19 cellular contexts compared by ENCODE assay signal in genomic region chr21:43277481-43278351, GRCh38.
DNase-seq lines count a peak whose midpoint lies in the region; ATAC-seq and TF ChIP-seq lines count a peak whose summit lies in the region.
"Had no signal": no experiment of that assay in that cellular context is flagged by ENCODE, and none has a peak within 500 bp of the region (broad histone marks: within the 10 kb centered on the region; RNA-seq: fewer than 3 reads in every experiment).

No MANE protein-coding gene starts in this region.

- no peak overlapping the region for H3K4me3 Mint-ChIP-seq in immature natural killer cell
- H3K4me3 Mint-ChIP-seq: CD4-positive, alpha-beta memory T cell; stimulated activated memory B cell treated with anti-CD40 and anti-IgM and Interleukin-4, amounts not matched to agents 10 μg/mL and 1 μg/mL and 100 μg/mL, for 72 hours had no signal

- H3K4me1 ChIP-seq in cardiac muscle cell (ENCODE audit: low read depth) (peaks cover 6% of the 10 kb centered on the region), mesendoderm (ENCODE audit: control insufficient read depth, low read depth, low read length) (no peaks in the 10 kb centered on the region), upper lobe of left lung (peaks cover 3 to 21% (median 11%) of the 10 kb centered on the region in 4 donors)
- H3K4me1 ChIP-seq: adrenal gland had no signal

- peak in 1 of 4 donors; percentile 41 for TF ChIP-seq EP300 in upper lobe of left lung (IDR thresholded peaks at IDR 0.05)

- H3K56ac ChIP-seq in mesendoderm (ENCODE audit: low read length), result no peak overlapping the region

- H3K27me3 Mint-ChIP-seq in immature natural killer cell (ENCODE audit: low read depth in 3 of 3), result peaks cover 2 to 4% (median 3%) of the 10 kb centered on the region in 3 donors

- H2AK5ac ChIP-seq in mesendoderm (ENCODE audit: low read length), result no peak overlapping the region

- H3K79me2 ChIP-seq in mesendoderm (ENCODE audit: control insufficient read depth, insufficient read depth, low read length), result no peaks in the 10 kb centered on the region

- H3K9ac ChIP-seq in SK-N-MC (ENCODE audit: insufficient read length) (no peak overlapping the region), mesendoderm (ENCODE audit: low read length) (no peak overlapping the region)

- no peak overlapping the region for H2BK15ac ChIP-seq in mesendoderm (replicated peaks; ENCODE audit: low read depth)

- no peak overlapping the region for H2BK5ac ChIP-seq in mesendoderm (ENCODE audit: low read length)

- TF ChIP-seq CTCF in cardiac muscle cell (IDR thresholded peaks at IDR 0.05; ENCODE audit: low read depth, low read length), result no peak
- TF ChIP-seq CTCF in upper lobe of left lung (IDR thresholded peaks at IDR 0.05), result peak in 1 of 6 experiments; percentile 11

- peak; percentile 68 to 86 for ATAC-seq in upper lobe of left lung (ENCODE audit: low FRiP score in 2 of 2)
- ATAC-seq: right lobe of liver; stimulated activated memory B cell treated with anti-CD40 and anti-IgM and Interleukin-4, amounts not matched to agents 10 μg/mL and 1 μg/mL and 100 μg/mL, for 72 hours had no signal

- no peaks in the 10 kb centered on the region for H3K36me3 Mint-ChIP-seq in immature natural killer cell
- H3K36me3 Mint-ChIP-seq: CD4-positive, alpha-beta memory T cell; stimulated activated memory B cell treated with anti-CD40 and anti-IgM and Interleukin-4, amounts not matched to agents 10 μg/mL and 1 μg/mL and 100 μg/mL, for 72 hours had no signal

- no peak overlapping the region for H4K8ac ChIP-seq in mesendoderm (ENCODE audit: low read depth, low read length)

- peak in 1 of 4 donors; percentile 33 for TF ChIP-seq POLR2A in upper lobe of left lung (IDR thresholded peaks at IDR 0.05)

- no peak overlapping the region for H4K5ac ChIP-seq in mesendoderm (ENCODE audit: low read length)

- no CpG with 5 or more reads among the region's 30 CpGs for WGBS in mesendoderm (ENCODE audit: extremely low coverage, insufficient coverage, low lambda C conversion rate)
- 39 to 42% methylated on average over 10 to 29 of the region's 30 CpGs for WGBS in upper lobe of left lung, 2 donors

- H3K4ac ChIP-seq in mesendoderm (ENCODE audit: low read depth, low read length), result no peak overlapping the region

- H3K9me3 ChIP-seq in SK-N-MC (ENCODE audit: low read depth, low read length) (no peaks in the 10 kb centered on the region), cardiac muscle cell (ENCODE audit: low read depth) (no peaks in the 10 kb centered on the region), upper lobe of left lung (no peaks in the 10 kb centered on the region)
- H3K9me3 ChIP-seq: adrenal gland, esophagus squamous epithelium, right lobe of liver, vagina had no signal

- H3K27me3 ChIP-seq in cardiac muscle cell, result no peaks in the 10 kb centered on the region
- no peaks in the 10 kb centered on the region for H3K27me3 ChIP-seq in mesendoderm (ENCODE audit: insufficient read depth, low read length, poor library complexity)
- no peaks in the 10 kb centered on the region for H3K27me3 ChIP-seq in upper lobe of left lung
- H3K27me3 ChIP-seq: adrenal gland, right lobe of liver, vagina had no signal

- H3K27ac ChIP-seq in SK-N-MC (no peak overlapping the region), cardiac muscle cell (peak overlapping the region; percentile 7), mesendoderm (ENCODE audit: low read depth, low read length) (no peak overlapping the region), upper lobe of left lung (peak overlapping the region in 3 of 4 donors; percentile 2 to 81 (median 54))
- H3K27ac ChIP-seq: esophagus squamous epithelium, right lobe of liver, vagina had no signal

- H3K9me3 Mint-ChIP-seq in immature natural killer cell, result no peaks in the 10 kb centered on the region
- H3K9me3 Mint-ChIP-seq: CD4-positive, alpha-beta memory T cell; stimulated activated memory B cell treated with anti-CD40 and anti-IgM and Interleukin-4, amounts not matched to agents 10 μg/mL and 1 μg/mL and 100 μg/mL, for 72 hours had no signal

- H3K18ac ChIP-seq in mesendoderm (ENCODE audit: low read length), result no peak overlapping the region

- no peak overlapping the region for H2BK120ac ChIP-seq in mesendoderm (ENCODE audit: low read depth, low read length)

- H3K79me1 ChIP-seq in mesendoderm (ENCODE audit: low read length), result no peaks in the 10 kb centered on the region

- H3K36me3 ChIP-seq in SK-N-MC (ENCODE audit: insufficient read depth, low read length) (no peaks in the 10 kb centered on the region), cardiac muscle cell (no peaks in the 10 kb centered on the region), mesendoderm (ENCODE audit: control insufficient read depth, insufficient read depth, low read length) (no peaks in the 10 kb centered on the region), upper lobe of left lung (no peaks in the 10 kb centered on the region)
- H3K36me3 ChIP-seq: adrenal gland, esophagus squamous epithelium, right lobe of liver, vagina had no signal

- no peaks in the 10 kb centered on the region for H3K4me1 Mint-ChIP-seq in immature natural killer cell
- H3K4me1 Mint-ChIP-seq: CD4-positive, alpha-beta memory T cell had no signal

- H3K4me2 ChIP-seq in mesendoderm (ENCODE audit: low read length), result peak overlapping the region; percentile 6

- no peak overlapping the region for H3K23ac ChIP-seq in mesendoderm (ENCODE audit: low read length)

- H3K4me3 ChIP-seq in SK-N-MC, result no peak overlapping the region
- H3K4me3 ChIP-seq in cardiac muscle cell, result no peak overlapping the region
- H3K4me3 ChIP-seq in mesendoderm (ENCODE audit: low read length), result no peak overlapping the region
- H3K4me3 ChIP-seq in upper lobe of left lung, result no peak overlapping the region
- H3K4me3 ChIP-seq: adrenal gland, esophagus squamous epithelium, right lobe of liver, vagina had no signal

- no peak overlapping the region for H3K27ac Mint-ChIP-seq in immature natural killer cell
- H3K27ac Mint-ChIP-seq: stimulated activated memory B cell treated with anti-CD40 and anti-IgM and Interleukin-4, amounts not matched to agents 10 μg/mL and 1 μg/mL and 100 μg/mL, for 72 hours had no signal

- DNase-seq in SK-N-MC (ENCODE audit: low read depth, low spot score) (peak; percentile 6), cardiac muscle cell (ENCODE audit: low read depth in 1 of 2, low spot score in 1 of 2) (peak in 1 of 2 donors; percentile 80), mesendoderm (peak; percentile 13), upper lobe of left lung (peak; percentile 71 to 84), DMS153 (lab: John Stamatoyannopoulos, UW) (no peak), epidermal melanocyte (ENCODE audit: insufficient read length, low spot score) (no peak), immature natural killer cell (no peak)
- DNase-seq: activated T-cell treated with anti-CD3 and anti-CD28 coated beads, Interleukin-2, amount 50 U/mL, for 48 hours; CD4-positive, alpha-beta memory T cell; cortex of kidney; esophagus squamous epithelium; NCI-H2029 treated with DMSO at 0.1 percent for 48 hours; RPMI8226; stimulated activated CD4-positive, alpha-beta T cell treated with anti-CD3 and anti-CD28 coated beads, Interleukin-4, amount 100 ng/mL, for 4 hours; T-helper 2 cell had no signal

Comparison
In these comparisons a context has a peak if more than half of its experiments do, and no peak if none do; other contexts are left out.
1. DNase-seq: peak in SK-N-MC (single experiment), mesendoderm (single experiment) and upper lobe of left lung (2 of 2); none in DMS153 (single experiment), epidermal melanocyte (single experiment) and immature natural killer cell (0 of 3).
2. H3K27ac ChIP-seq: peak in cardiac muscle cell (single experiment) and upper lobe of left lung (3 of 4); none in SK-N-MC (single experiment) and mesendoderm (single experiment).